ENCODE assay signal across 14 cellular contexts in genomic region chr5:118580959-118581358, GRCh38.
"Had no signal": no experiment of that assay in that cellular context is flagged by ENCODE, and none has a peak within 500 bp of the region (broad histone marks: within the 10 kb centered on the region; RNA-seq: fewer than 3 reads in every experiment).

No MANE protein-coding gene starts in this region.

- H3K4me2 ChIP-seq: hepatocyte had no signal

- H3K36me3 ChIP-seq: ascending aorta, esophagus squamous epithelium, ovary, upper lobe of right lung had no signal

- H3K9me3 ChIP-seq: ascending aorta, esophagus squamous epithelium, ovary, upper lobe of right lung had no signal

- ATAC-seq: activated CD8-positive, alpha-beta T cell treated with anti-CD3 and anti-CD28 coated beads, Interleukin-2, amount 10 ng/mL, durations not matched to agents 7 days and 5 days; left ventricle myocardium superior; stimulated activated naive CD8-positive, alpha-beta T cell treated with anti-CD3 and anti-CD28 coated beads, Interleukin-15, Interleukin-2, amounts not matched to agents 100 U/mL and 50 U/mL, for 24 hours; upper lobe of right lung; WTC11 had no signal

- H2AFZ ChIP-seq: hepatocyte had no signal

- DNase-seq: activated CD4-positive, alpha-beta T cell treated with anti-CD3 and anti-CD28 coated beads for 48 hours; activated CD8-positive, alpha-beta memory T cell treated with anti-CD3 and anti-CD28 coated beads, Interleukin-2, amount 50 U/mL, for 48 hours; activated CD8-positive, alpha-beta T cell treated with anti-CD3 and anti-CD28 coated beads, Interleukin-2, amount 10 ng/mL, durations not matched to agents 7 days and 5 days; activated naive CD8-positive, alpha-beta T cell treated with anti-CD3 and anti-CD28 coated beads, Interleukin-2, amount 10 ng/mL, durations not matched to agents 7 days and 5 days; esophagus squamous epithelium; left ventricle myocardium superior; ovary; stimulated activated CD4-positive, alpha-beta T cell treated with anti-CD3 and anti-CD28 coated beads, Interleukin-2, amount 100 ng/mL, for 48 hours; stimulated activated CD8-positive, alpha-beta memory T cell treated with anti-CD3 and anti-CD28 coated beads, Interleukin-4, amount 100 ng/mL, for 48 hours; stimulated activated naive CD8-positive, alpha-beta T cell treated with anti-CD3 and anti-CD28 coated beads, Interleukin-15, Interleukin-2, amounts not matched to agents 100 U/mL and 50 U/mL, for 24 hours; upper lobe of right lung had no signal

- H3K4me3 ChIP-seq: ascending aorta, esophagus squamous epithelium, hepatocyte, ovary, upper lobe of right lung had no signal

- H3K27me3 ChIP-seq: ascending aorta, esophagus squamous epithelium, hepatocyte, ovary, upper lobe of right lung had no signal

- H3K4me1 ChIP-seq: ascending aorta, esophagus squamous epithelium, upper lobe of right lung had no signal

- H3K27ac ChIP-seq: ascending aorta, esophagus squamous epithelium, hepatocyte, ovary, upper lobe of right lung had no signal
